ENCODE assay signal across 26 cellular contexts in genomic region chr20:57829336-57829735, GRCh38.
"Had no signal": no experiment of that assay in that cellular context is flagged by ENCODE, and none has a peak within 500 bp of the region (broad histone marks: within the 10 kb centered on the region; RNA-seq: fewer than 3 reads in every experiment).

No MANE protein-coding gene starts in this region.

- DNase-seq: naive thymus-derived CD8-positive, alpha-beta T cell; nephron progenitor cell; nucleus accumbens; pancreas; psoas muscle; right cardiac atrium; spleen; stimulated activated CD4-positive, alpha-beta T cell treated with anti-CD3 and anti-CD28 coated beads, Interleukin-12 subunit alpha, Interleukin-12 subunit beta, amount 100 ng/mL, for 4 hours; stimulated activated CD4-positive, alpha-beta T cell treated with anti-CD3 and anti-CD28 coated beads, Interleukin-1b, Interleukin-23, amount 100 ng/mL, for 48 hours; stimulated activated CD4-positive, alpha-beta T cell treated with anti-CD3 and anti-CD28 coated beads, Interleukin-4, amount 100 ng/mL, for 1 hour; stimulated activated CD4-positive, alpha-beta T cell treated with anti-CD3 and anti-CD28 coated beads, Interleukin-4, amount 100 ng/mL, for 4 hours; stimulated activated CD8-positive, alpha-beta memory T cell treated with anti-CD3 and anti-CD28 coated beads, Interleukin-4, amount 100 ng/mL, for 48 hours; stimulated activated naive CD4-positive, alpha-beta T cell; stimulated activated naive CD8-positive, alpha-beta T cell treated with anti-CD3 and anti-CD28 coated beads, Interleukin-15, amount 100 ng/mL, for 72 hours; stimulated activated naive CD8-positive, alpha-beta T cell treated with anti-CD3 and anti-CD28 coated beads, Interleukin-15, Interleukin-2, amounts not matched to agents 100 U/mL and 50 U/mL, for 24 hours; substantia nigra; testis; trophoblast cell; upper lobe of left lung had no signal

- H3K4me3 ChIP-seq: pancreas, psoas muscle, right lobe of liver, skin epidermis, smooth muscle cell, spleen, suprapubic skin, testis, tibial nerve, upper lobe of left lung, vagina had no signal

- H3K4me1 ChIP-seq: pancreas, right lobe of liver, spleen, suprapubic skin, testis, tibial nerve, upper lobe of left lung had no signal

- H3K27ac ChIP-seq: neutrophil, pancreas, psoas muscle, right lobe of liver, skin epidermis, spleen, suprapubic skin, testis, tibial nerve, upper lobe of left lung, vagina had no signal

- H3K9me3 ChIP-seq: neutrophil, pancreas, psoas muscle, right lobe of liver, spleen, suprapubic skin, testis, tibial nerve, upper lobe of left lung, vagina had no signal

- H3K36me3 ChIP-seq: neutrophil, pancreas, right lobe of liver, spleen, suprapubic skin, tibial nerve, upper lobe of left lung, vagina had no signal

- H3K27me3 ChIP-seq: neutrophil, pancreas, right lobe of liver, suprapubic skin, testis, tibial nerve, upper lobe of left lung, vagina had no signal
